In genomic region chr9:136729144-136729543, GRCh38 we compare ENCODE assay signal across 8 cellular contexts. TPM values are rescaled to one million over a fixed set of nuclear protein-coding genes. Genes with fewer than 3 reads are reported as not detected.
DNase-seq lines count a peak whose midpoint lies in the region; ATAC-seq and TF ChIP-seq lines count a peak whose summit lies in the region.

No MANE protein-coding gene starts in this region.

- H3K36me3 ChIP-seq in GM06990 (ENCODE audit: control insufficient read depth, insufficient read depth, low read length), result peaks cover 17% of the 10 kb centered on the region
- H3K36me3 ChIP-seq in Panc1 (ENCODE audit: control insufficient read depth, insufficient read depth, low read length), result peaks cover 14% of the 10 kb centered on the region

- CTCF ChIA-PET in Panc1 (lab: Charles Lee), result no interaction called here

- no peak for DNase-seq in GM06990 (ENCODE audit: extremely low read depth, insufficient read length)
- no peak for DNase-seq in Panc1 (ENCODE audit: low read depth, low spot score)
- no peak for DNase-seq in epithelial cell of proximal tubule (ENCODE audit: low read depth)
- DNase-seq in retinal pigment epithelial cell (ENCODE audit: low read depth), result no peak
- DNase-seq in OCI-M2 (lab: John Stamatoyannopoulos, UW; ENCODE audit: unreplicated experiment), result no peak
- DNase-seq in AG08395 (ENCODE audit: low spot score), result no peak

- in situ Hi-C loops in Panc1 (cut with HindIII; ENCODE audit: low pct_unique_long_range_greater_than_20kb, low sequenced_read_pairs), result no loop called here

- peaks cover 21% of the 10 kb centered on the region for H3K4me1 ChIP-seq in Panc1 (ENCODE audit: control insufficient read depth, insufficient read depth, low read length)

- peak overlapping the region; percentile 74 for H3K27ac ChIP-seq in Panc1 (ENCODE audit: low read length)

- no peak for TF ChIP-seq CTCF in GM06990 (IDR thresholded peaks at IDR 0.05; ENCODE audit: insufficient read depth, low read length, poor library complexity, severe bottlenecking)
- no peak for TF ChIP-seq CTCF in Panc1 (IDR thresholded peaks at IDR 0.05)
- no peak for TF ChIP-seq CTCF in epithelial cell of proximal tubule (conservative IDR thresholded peaks at IDR 0.05; ENCODE audit: low read depth, low read length)
- no peak for TF ChIP-seq CTCF in retinal pigment epithelial cell (conservative IDR thresholded peaks at IDR 0.05; ENCODE audit: low read depth, low read length)

- POLR2A ChIA-PET in Panc1 (lab: Charles Lee), result no interaction called here

- no peaks in the 10 kb centered on the region; the same call in 1 of the 2 replicates for H3K27me3 ChIP-seq in GM06990 (replicated peaks; ENCODE audit: control insufficient read depth, insufficient read depth, low read length)
- H3K27me3 ChIP-seq in Panc1 (ENCODE audit: control insufficient read depth, insufficient read depth, low read length), result no peaks in the 10 kb centered on the region

- ATAC-seq in Panc1 (peak; percentile 37; the same call in 1 of the 2 replicates), GM19035 (IDR thresholded peaks at IDR 0.05; ENCODE audit: unreplicated experiment) (no peak), GM19395 (IDR thresholded peaks at IDR 0.05; ENCODE audit: unreplicated experiment) (no peak)

- BruUV-seq in Panc1 (replicated peaks; lab: Mats Ljungman, UMichigan), result no TSS peak

- intact Hi-C loops in Panc1 (cut with micrococcal nuclease; ENCODE audit: unreplicated experiment), result no loop called here

- H3K9me3 ChIP-seq in Panc1 (ENCODE audit: control insufficient read depth, insufficient read depth, low read depth, low read length), result no peaks in the 10 kb centered on the region

- H3K4me3 ChIP-seq in GM06990 (replicated peaks; ENCODE audit: low read depth, low read length) (peak overlapping the region; percentile 95), Panc1 (ENCODE audit: low read depth in 2 of 2, low read length in 2 of 2) (peak overlapping the region; percentile 92 to 96), epithelial cell of proximal tubule (ENCODE audit: low read depth, low read length) (peak overlapping the region; percentile 89), retinal pigment epithelial cell (ENCODE audit: low read length) (peak overlapping the region; percentile 59)

RNA-seq across cellular contexts. Expression of gene LCN10, which starts 13.6 kb away (rescaled TPM):
- total RNA-seq in Panc1 (2021; ENCODE audit: unreplicated experiment) (not detected), epithelial cell of proximal tubule (not detected in 2 replicates)
- polyA plus RNA-seq in Panc1 (2012; ENCODE audit: insufficient read length), result not detected

RNA-seq across cellular contexts. Expression of gene DIPK1B, which starts 16.8 kb away (rescaled TPM):
- total RNA-seq in Panc1 (2021; ENCODE audit: unreplicated experiment), result 10.6 TPM
- 26.9 TPM for polyA plus RNA-seq in Panc1 (2012; ENCODE audit: insufficient read length)
- 11.4 and 20.3 TPM in 2 replicates for total RNA-seq in epithelial cell of proximal tubule

RNA-seq across cellular contexts. Expression of gene LCN6, which starts 19.2 kb away (rescaled TPM):
- not detected for total RNA-seq in Panc1 (2021; ENCODE audit: unreplicated experiment)
- polyA plus RNA-seq in Panc1 (2012; ENCODE audit: insufficient read length), result not detected
- not detected in 2 replicates for total RNA-seq in epithelial cell of proximal tubule

RNA-seq across cellular contexts. Expression of gene LCN8, which starts 28.9 kb away (rescaled TPM):
- total RNA-seq in Panc1 (2021; ENCODE audit: unreplicated experiment) (not detected), epithelial cell of proximal tubule (not detected in 2 replicates)
- polyA plus RNA-seq in Panc1 (2012; ENCODE audit: insufficient read length), result not detected

RNA-seq across cellular contexts. Expression of gene LCN15, which starts 35.2 kb away (rescaled TPM):
- 0.05 TPM for total RNA-seq in Panc1 (2021; ENCODE audit: unreplicated experiment)
- polyA plus RNA-seq in Panc1 (2012; ENCODE audit: insufficient read length), result 1.0 TPM
- not detected in 2 replicates for total RNA-seq in epithelial cell of proximal tubule
